ENCODE assay signal across 8 cellular contexts in the genomic region with DNA sequence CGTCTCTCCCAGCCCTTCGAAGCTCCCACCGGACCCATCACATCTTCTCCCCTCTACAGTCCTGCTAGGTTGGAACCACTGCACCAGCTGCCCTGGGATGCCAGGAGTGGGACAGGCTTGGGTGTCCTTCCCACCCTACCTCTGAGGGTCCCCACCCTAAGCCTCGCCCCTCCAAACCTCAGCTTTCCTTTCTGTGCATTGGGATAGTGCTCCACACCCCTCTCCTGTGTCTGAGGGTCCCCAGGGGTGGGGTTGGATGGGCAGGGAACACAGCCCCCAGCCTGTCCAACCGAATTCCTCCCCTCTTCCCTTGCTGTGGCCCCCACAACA. TPM values are rescaled to one million over a fixed set of nuclear protein-coding genes. Genes with fewer than 3 reads are reported as not detected.
DNase-seq lines count a peak whose midpoint lies in the region; ATAC-seq and TF ChIP-seq lines count a peak whose summit lies in the region.

No MANE protein-coding gene starts in this region.

- H3K4me1 ChIP-seq in thyroid gland = peaks cover 46 to 77% of the 10 kb centered on the region in 2 donors

- no peaks in the 10 kb centered on the region for H3K27me3 Mint-ChIP-seq in activated T-cell treated with anti-CD3 and anti-CD28 coated beads, Interleukin-2, amount 50 U/mL, for 4 hours (ENCODE audit: low read depth)
- H3K27me3 Mint-ChIP-seq in mesothelial cell of epicardium (ENCODE audit: low read depth) = peaks cover 4% of the 10 kb centered on the region

- peak overlapping the region; percentile 87 for H3K4me3 Mint-ChIP-seq in activated T-cell treated with anti-CD3 and anti-CD28 coated beads, Interleukin-2, amount 50 U/mL, for 4 hours
- H3K4me3 Mint-ChIP-seq in mesothelial cell of epicardium = peak overlapping the region; percentile 81

- H3K9me3 ChIP-seq in thyroid gland = no peaks in the 10 kb centered on the region

- peak overlapping the region; percentile 71 for H3K27ac Mint-ChIP-seq in mesothelial cell of epicardium

- TF ChIP-seq POLR2A in thyroid gland (IDR thresholded peaks at IDR 0.05) = no peak

- H3K27me3 ChIP-seq in thyroid gland = no peaks in the 10 kb centered on the region

- DNase-seq in activated T-cell treated with anti-CD3 and anti-CD28 coated beads, Interleukin-2, amount 50 U/mL, for 4 hours = no peak
- DNase-seq in activated T-cell treated with anti-CD3 and anti-CD28 coated beads, Interleukin-2, amount 50 U/mL, for 48 hours = no peak
- no peak for DNase-seq in mesothelial cell of epicardium (ENCODE audit: low spot score in 2 of 2, unreplicated experiment in 2 of 2)
- no peak for DNase-seq in thyroid gland
- no peak for DNase-seq in LoVo (ENCODE audit: low spot score)

- H3K4me3 ChIP-seq in thyroid gland (replicated peaks in 1 of 3) = no peak overlapping the region

- H3K36me3 ChIP-seq in thyroid gland = peaks cover under 1 to 4% of the 10 kb centered on the region in 2 donors

- intact Hi-C loops in thyroid gland (cut with DNase I) = no loop called here

- peaks cover 1% of the 10 kb centered on the region for H3K36me3 Mint-ChIP-seq in activated T-cell treated with anti-CD3 and anti-CD28 coated beads, Interleukin-2, amount 50 U/mL, for 4 hours (ENCODE audit: insufficient read depth)
- peaks cover 3% of the 10 kb centered on the region for H3K36me3 Mint-ChIP-seq in mesothelial cell of epicardium

- H3K27ac ChIP-seq in adipose tissue (ENCODE audit: low read depth, low read length) = peak overlapping the region; percentile 94
- peak overlapping the region; percentile 89 to 97 (median 89) for H3K27ac ChIP-seq in thyroid gland

- 75 to 80% (median 76%) methylated on average over 5 of the region's 5 CpGs for whole genome bisulfite sequencing in adipose tissue, 3 donors
- 80 to 84% methylated on average over 4 to 5 of the region's 5 CpGs for WGBS in thyroid gland, 2 donors

- H3K4me1 Mint-ChIP-seq in activated T-cell treated with anti-CD3 and anti-CD28 coated beads, Interleukin-2, amount 50 U/mL, for 4 hours (ENCODE audit: low read depth) = peaks cover 48% of the 10 kb centered on the region
- H3K4me1 Mint-ChIP-seq in mesothelial cell of epicardium = peaks cover 43% of the 10 kb centered on the region

- no peak for ATAC-seq in activated T-cell treated with anti-CD3 and anti-CD28 coated beads, Interleukin-2, amount 50 U/mL, for 4 hours
- no peak for ATAC-seq in GM18511 (IDR thresholded peaks at IDR 0.05; ENCODE audit: unreplicated experiment)
- no peak for ATAC-seq in HG03378 (IDR thresholded peaks at IDR 0.05; ENCODE audit: unreplicated experiment)

- no peaks in the 10 kb centered on the region for H3K9me3 Mint-ChIP-seq in activated T-cell treated with anti-CD3 and anti-CD28 coated beads, Interleukin-2, amount 50 U/mL, for 4 hours
- no peaks in the 10 kb centered on the region for H3K9me3 Mint-ChIP-seq in mesothelial cell of epicardium

- no peak for TF ChIP-seq CTCF in mesothelial cell of epicardium (IDR thresholded peaks at IDR 0.05; ENCODE audit: unreplicated experiment)
- TF ChIP-seq CTCF in thyroid gland (IDR thresholded peaks at IDR 0.05) = no peak

RNA-seq across cellular contexts. Expression of a gene that starts 1.9 kb away (rescaled TPM):
- 10 to 100 TPM; 27.9 to 35.3 (median 34.6) TPM for total RNA-seq in activated T-cell treated with anti-CD3 and anti-CD28 coated beads, Interleukin-2, amount 50 U/mL, for 4 hours
- polyA plus RNA-seq in adipose tissue = 100 to 1,000 TPM in 1 of 3 donors, 10 to 100 TPM in 2; 33.4 to 150 (median 97.6) TPM
- 14.9 to 21.5 TPM (median 20.1 TPM) in 3 replicates for total RNA-seq in mesothelial cell of epicardium
- total RNA-seq in thyroid gland = 10 to 100 TPM; 12.4 to 56.2 (median 16.8) TPM

RNA-seq across cellular contexts. Expression of a gene that starts 31.1 kb away (rescaled TPM):
- under 1 TPM in 1 of 3 donors, not detected in 2; 0.23 TPM for total RNA-seq in activated T-cell treated with anti-CD3 and anti-CD28 coated beads, Interleukin-2, amount 50 U/mL, for 4 hours
- polyA plus RNA-seq in adipose tissue = 10 to 100 TPM in 1 of 3 donors, 1 to 10 TPM in 1, under 1 TPM in 1; 0.45 to 11.1 (median 2.0) TPM
- total RNA-seq in mesothelial cell of epicardium (8.5 to 10.8 TPM (median 8.8 TPM) in 3 replicates), thyroid gland (1 to 10 TPM; 2.0 to 5.6 (median 3.1) TPM)

RNA-seq across cellular contexts. Expression of a gene that starts 47.6 kb away (rescaled TPM):
- not detected for total RNA-seq in activated T-cell treated with anti-CD3 and anti-CD28 coated beads, Interleukin-2, amount 50 U/mL, for 4 hours
- polyA plus RNA-seq in adipose tissue = under 1 TPM in 1 of 3 donors, not detected in 2; 0.07 TPM
- not detected in 3 replicates for total RNA-seq in mesothelial cell of epicardium
- total RNA-seq in thyroid gland = under 1 TPM in 1 of 4 donors, not detected in 3; 0.40 TPM
